In genomic region chr11:34492806-34493414, GRCh38 we compare ENCODE assay signal across 8 cellular contexts. TPM values are rescaled to one million over a fixed set of nuclear protein-coding genes. Genes with fewer than 3 reads are reported as not detected.
DNase-seq lines count a peak whose midpoint lies in the region; ATAC-seq, FAIRE-seq and TF ChIP-seq lines count a peak whose summit lies in the region.

No MANE protein-coding gene starts in this region.

- intact Hi-C loops in CD4-positive, alpha-beta memory T cell (cut with micrococcal nuclease) = loop anchor here (1.0 to 2.0 kb wide), 4 partner anchors 134 to 636 kb away; partner anchors contain the start of gene ABTB2
- intact Hi-C loops in pancreas (cut with DNase I) = loop anchor here in 2 of 3 donors (5.0 to 10.0 kb wide), 3 partner anchors 126 to 338 kb away; no protein-coding TSS in a partner anchor

- DNase-seq in CD4-positive, alpha-beta memory T cell = peak in 4 of 5 donors; percentile 8 to 15 (median 12)
- DNase-seq in NCI-H69 (lab: John Stamatoyannopoulos, UW) = peak; percentile 80
- DNase-seq in activated CD8-positive, alpha-beta memory T cell treated with anti-CD3 and anti-CD28 coated beads, Interleukin-2, amount 10 ng/mL, durations not matched to agents 7 days and 5 days = peak; percentile 57
- DNase-seq in foreskin fibroblast = peak; percentile 38 to 82
- peak in 5 of 6 donors; percentile 34 to 73 (median 54) for DNase-seq in pancreas
- no peak for DNase-seq in islet precursor cell

- FAIRE-seq in pancreas (lab: Jason Lieb, UNC) = no peak

- H3K9me3 Mint-ChIP-seq in CD4-positive, alpha-beta memory T cell = peaks cover 0 to 2% (median 0%) of the 10 kb centered on the region in 8 donors
- no peaks in the 10 kb centered on the region for H3K9me3 Mint-ChIP-seq in activated CD8-positive, alpha-beta memory T cell treated with anti-CD3 and anti-CD28 coated beads, Interleukin-2, amount 10 ng/mL, durations not matched to agents 7 days and 5 days (ENCODE audit: low read depth)

- no peaks in the 10 kb centered on the region for H3K4me1 ChIP-seq in CD4-positive, alpha-beta memory T cell (ENCODE audit: insufficient read depth, low read length)
- H3K4me1 ChIP-seq in HEK293 (ENCODE audit: control insufficient read depth, insufficient read depth, low read length) (no peaks in the 10 kb centered on the region), pancreas (no peaks in the 10 kb centered on the region)

- no peak for ATAC-seq in activated CD8-positive, alpha-beta memory T cell treated with anti-CD3 and anti-CD28 coated beads, Interleukin-2, amount 10 ng/mL, durations not matched to agents 7 days and 5 days
- ATAC-seq in pancreas = peak; percentile 55 to 81 (median 80)
- ATAC-seq in HG03175 (IDR thresholded peaks at IDR 0.05; ENCODE audit: unreplicated experiment) = no peak

- 41 to 42% methylated on average over 8 of the region's 8 CpGs for WGBS in pancreas, 2 donors

- CTCF ChIA-PET in CD4-positive, alpha-beta memory T cell (lab: Charles Lee; ENCODE audit: partially characterized antibody) = interaction anchor here (0.6 to 2.9 kb wide), 21 partner anchors 8 to 689 kb away, joined by 3 to 12 read pairs (median 4); no protein-coding TSS in a partner anchor
- CTCF ChIA-PET in HEK293 (lab: Yijun Ruan, JAX) = interaction anchor here (0.6 to 5.5 kb wide), 41 partner anchors 9 to 991 kb away, joined by 3 to 105 read pairs (median 5); partner anchors contain the start of gene ABTB2
- CTCF ChIA-PET in activated CD8-positive, alpha-beta memory T cell treated with anti-CD3 and anti-CD28 coated beads, Interleukin-2, amount 10 ng/mL, durations not matched to agents 7 days and 5 days (lab: Charles Lee) = interaction anchor here (0.7 to 1.6 kb wide), 14 partner anchors 10 to 496 kb away, joined by 3 to 9 read pairs (median 3); partner anchors contain the start of gene ELF5

- no peaks in the 10 kb centered on the region for H3K36me3 ChIP-seq in CD4-positive, alpha-beta memory T cell (ENCODE audit: insufficient read depth, low read length)
- H3K36me3 ChIP-seq in HEK293 (ENCODE audit: control insufficient read depth in 2 of 2, insufficient read depth in 1 of 2, low read length in 2 of 2) = no peaks in the 10 kb centered on the region
- no peaks in the 10 kb centered on the region for H3K36me3 ChIP-seq in pancreas

- peaks cover 4 to 6% of the 10 kb centered on the region in 2 donors for H3K27me3 Mint-ChIP-seq in CD4-positive, alpha-beta memory T cell
- peaks cover 10% of the 10 kb centered on the region for H3K27me3 Mint-ChIP-seq in activated CD8-positive, alpha-beta memory T cell treated with anti-CD3 and anti-CD28 coated beads, Interleukin-2, amount 10 ng/mL, durations not matched to agents 7 days and 5 days

- TF ChIP-seq CTCF in HEK293 (tag by site-specific recombination; IDR thresholded peaks at IDR 0.05) = no peak; the same call in 1 of the 2 replicates
- peak; percentile 54 for TF ChIP-seq CTCF in foreskin fibroblast (IDR thresholded peaks at IDR 0.05; ENCODE audit: low read depth, low read length)
- peak; percentile 17 to 60 (median 44) for TF ChIP-seq CTCF in pancreas (IDR thresholded peaks at IDR 0.05)

- H3K27me3 ChIP-seq in CD4-positive, alpha-beta memory T cell (ENCODE audit: insufficient read depth, low read length) = no peaks in the 10 kb centered on the region
- H3K27me3 ChIP-seq in pancreas = no peaks in the 10 kb centered on the region

- no peak overlapping the region for H3K4me3 Mint-ChIP-seq in CD4-positive, alpha-beta memory T cell
- no peak overlapping the region for H3K4me3 Mint-ChIP-seq in activated CD8-positive, alpha-beta memory T cell treated with anti-CD3 and anti-CD28 coated beads, Interleukin-2, amount 10 ng/mL, durations not matched to agents 7 days and 5 days

- H3K36me3 Mint-ChIP-seq in CD4-positive, alpha-beta memory T cell = no peaks in the 10 kb centered on the region
- H3K36me3 Mint-ChIP-seq in activated CD8-positive, alpha-beta memory T cell treated with anti-CD3 and anti-CD28 coated beads, Interleukin-2, amount 10 ng/mL, durations not matched to agents 7 days and 5 days = no peaks in the 10 kb centered on the region

- H3K4me1 Mint-ChIP-seq in CD4-positive, alpha-beta memory T cell = no peaks in the 10 kb centered on the region
- H3K4me1 Mint-ChIP-seq in activated CD8-positive, alpha-beta memory T cell treated with anti-CD3 and anti-CD28 coated beads, Interleukin-2, amount 10 ng/mL, durations not matched to agents 7 days and 5 days = no peaks in the 10 kb centered on the region

- no peak overlapping the region for H3K27ac ChIP-seq in CD4-positive, alpha-beta memory T cell (ENCODE audit: low read depth, low read length)
- no peak overlapping the region for H3K27ac ChIP-seq in HEK293 (ENCODE audit: extremely low read depth, low read depth, low read length)
- H3K27ac ChIP-seq in pancreas = no peak overlapping the region

- no peaks in the 10 kb centered on the region for H3K9me3 ChIP-seq in CD4-positive, alpha-beta memory T cell (ENCODE audit: control insufficient read depth in 1 of 2, low read length in 2 of 2)
- H3K9me3 ChIP-seq in HEK293 (ENCODE audit: control insufficient read depth, insufficient read depth, low read depth, low read length) (no peaks in the 10 kb centered on the region), pancreas (no peaks in the 10 kb centered on the region)

- H3K27ac Mint-ChIP-seq in CD4-positive, alpha-beta memory T cell = no peak overlapping the region
- H3K27ac Mint-ChIP-seq in activated CD8-positive, alpha-beta memory T cell treated with anti-CD3 and anti-CD28 coated beads, Interleukin-2, amount 10 ng/mL, durations not matched to agents 7 days and 5 days = no peak overlapping the region

- POLR2A ChIA-PET in CD4-positive, alpha-beta memory T cell (lab: Charles Lee; ENCODE audit: partially characterized antibody) = no interaction called here
- POLR2A ChIA-PET in HEK293 (lab: Yijun Ruan, JAX) = no interaction called here

- H3K4me3 ChIP-seq in CD4-positive, alpha-beta memory T cell (ENCODE audit: low read length in 2 of 2) = no peak overlapping the region
- no peak overlapping the region for H3K4me3 ChIP-seq in HEK293 (ENCODE audit: low read depth, low read length)
- H3K4me3 ChIP-seq in foreskin fibroblast (ENCODE audit: low read depth in 1 of 2, low read length in 2 of 2) = no peak overlapping the region
- no peak overlapping the region for H3K4me3 ChIP-seq in pancreas

TF ChIP-seq in HEK293, 187 proteins besides CTCF, POLR2A, EP300 and RAD21:
- peak; percentile 86 for TF ChIP-seq ZNF654 (tag by site-specific recombination; IDR thresholded peaks at IDR 0.05; ENCODE audit: low read depth)
- no peak for TF ChIP-seq KLF10 (tag by site-specific recombination; IDR thresholded peaks at IDR 0.05)
- TF ChIP-seq FEZF1 (tag by site-specific recombination; IDR thresholded peaks at IDR 0.05) = no peak
- TF ChIP-seq ZNF621 (tag by site-specific recombination; IDR thresholded peaks at IDR 0.05) = no peak
- TF ChIP-seq SCRT2 (tag by site-specific recombination; IDR thresholded peaks at IDR 0.05) = 0 out of 2 replicates have a peak, but pooled peaks have one; percentile 30
- no peak for TF ChIP-seq ZFHX2 (tag by site-specific recombination; conservative IDR thresholded peaks at IDR 0.05)
- TF ChIP-seq ZBTB17 (tag by site-specific recombination; IDR thresholded peaks at IDR 0.05) = peak; percentile 80
- TF ChIP-seq, protein P1, sequence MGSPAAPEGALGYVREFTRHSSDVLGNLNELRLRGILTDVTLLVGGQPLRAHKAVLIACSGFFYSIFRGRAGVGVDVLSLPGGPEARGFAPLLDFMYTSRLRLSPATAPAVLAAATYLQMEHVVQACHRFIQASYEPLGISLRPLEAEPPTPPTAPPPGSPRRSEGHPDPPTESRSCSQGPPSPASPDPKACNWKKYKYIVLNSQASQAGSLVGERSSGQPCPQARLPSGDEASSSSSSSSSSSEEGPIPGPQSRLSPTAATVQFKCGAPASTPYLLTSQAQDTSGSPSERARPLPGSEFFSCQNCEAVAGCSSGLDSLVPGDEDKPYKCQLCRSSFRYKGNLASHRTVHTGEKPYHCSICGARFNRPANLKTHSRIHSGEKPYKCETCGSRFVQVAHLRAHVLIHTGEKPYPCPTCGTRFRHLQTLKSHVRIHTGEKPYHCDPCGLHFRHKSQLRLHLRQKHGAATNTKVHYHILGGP (tag by site-specific recombination; IDR thresholded peaks at IDR 0.05) = no peak
- TF ChIP-seq ZNF184 (tag by site-specific recombination; IDR thresholded peaks at IDR 0.05) = no peak

RNA-seq across cellular contexts. Expression of gene ELF5, which starts 20.7 kb away (rescaled TPM):
- total RNA-seq in CD4-positive, alpha-beta memory T cell = not detected
- not detected for polyA plus RNA-seq in CD4-positive, alpha-beta memory T cell
- not detected for total RNA-seq in activated CD8-positive, alpha-beta memory T cell treated with anti-CD3 and anti-CD28 coated beads, Interleukin-2, amount 10 ng/mL, durations not matched to agents 7 days and 5 days
- total RNA-seq in pancreas = under 1 TPM in 4 of 6 donors, not detected in 2; 0.09 to 0.46 (median 0.18) TPM
- under 1 TPM; 0.09 to 0.15 TPM for polyA plus RNA-seq in pancreas

RNA-seq across cellular contexts. Expression of gene CAT, which starts 54.2 kb away (rescaled TPM):
- total RNA-seq in CD4-positive, alpha-beta memory T cell = 10 to 100 TPM; 35.1 to 38.4 TPM
- polyA plus RNA-seq in CD4-positive, alpha-beta memory T cell = 100 to 1,000 TPM in 1 of 2 donors, 10 to 100 TPM in 1; 81.1 to 156 TPM
- total RNA-seq in activated CD8-positive, alpha-beta memory T cell treated with anti-CD3 and anti-CD28 coated beads, Interleukin-2, amount 10 ng/mL, durations not matched to agents 7 days and 5 days = 10 to 100 TPM; 21.6 to 30.1 TPM
- 10 to 100 TPM; 26.6 to 49.5 (median 46.2) TPM for total RNA-seq in pancreas
- polyA plus RNA-seq in pancreas = 10 to 100 TPM; 33.3 to 53.5 TPM

Comparison
In these comparisons a context has a peak if more than half of its experiments do, and no peak if none do; other contexts are left out.
1. ATAC-seq: peak in pancreas (4 of 4); none in activated CD8-positive, alpha-beta memory T cell treated with anti-CD3 and anti-CD28 coated beads, Interleukin-2, amount 10 ng/mL, durations not matched to agents 7 days and 5 days (single experiment) and HG03175 (single experiment).